Comparison of ENCODE assay signal across 1 cellular context in the genomic region with DNA sequence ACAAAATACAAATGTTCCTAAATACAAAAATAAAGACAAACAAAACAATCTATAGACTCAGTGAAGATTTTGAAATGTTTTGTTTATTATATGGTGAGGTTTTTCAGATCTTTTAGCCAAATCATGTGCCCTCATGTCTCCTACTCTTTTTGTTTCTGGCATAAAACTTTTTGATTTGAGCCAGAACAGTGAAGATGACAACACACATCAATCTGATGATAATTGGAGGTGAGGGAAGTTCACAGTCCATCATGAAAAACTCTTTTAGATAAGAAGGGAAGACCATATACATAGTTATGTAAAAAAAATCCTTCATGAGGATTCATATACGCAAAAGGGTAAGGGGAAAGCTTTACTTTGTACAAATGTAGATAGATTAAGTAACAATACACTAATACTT.
TF ChIP-seq lines count a peak whose summit lies in the region.

No MANE protein-coding gene starts in this region.

TF ChIP-seq in GM12878, 131 proteins besides CTCF, POLR2A, EP300 and RAD21 (continued from another document):
- TF ChIP-seq, protein P1, sequence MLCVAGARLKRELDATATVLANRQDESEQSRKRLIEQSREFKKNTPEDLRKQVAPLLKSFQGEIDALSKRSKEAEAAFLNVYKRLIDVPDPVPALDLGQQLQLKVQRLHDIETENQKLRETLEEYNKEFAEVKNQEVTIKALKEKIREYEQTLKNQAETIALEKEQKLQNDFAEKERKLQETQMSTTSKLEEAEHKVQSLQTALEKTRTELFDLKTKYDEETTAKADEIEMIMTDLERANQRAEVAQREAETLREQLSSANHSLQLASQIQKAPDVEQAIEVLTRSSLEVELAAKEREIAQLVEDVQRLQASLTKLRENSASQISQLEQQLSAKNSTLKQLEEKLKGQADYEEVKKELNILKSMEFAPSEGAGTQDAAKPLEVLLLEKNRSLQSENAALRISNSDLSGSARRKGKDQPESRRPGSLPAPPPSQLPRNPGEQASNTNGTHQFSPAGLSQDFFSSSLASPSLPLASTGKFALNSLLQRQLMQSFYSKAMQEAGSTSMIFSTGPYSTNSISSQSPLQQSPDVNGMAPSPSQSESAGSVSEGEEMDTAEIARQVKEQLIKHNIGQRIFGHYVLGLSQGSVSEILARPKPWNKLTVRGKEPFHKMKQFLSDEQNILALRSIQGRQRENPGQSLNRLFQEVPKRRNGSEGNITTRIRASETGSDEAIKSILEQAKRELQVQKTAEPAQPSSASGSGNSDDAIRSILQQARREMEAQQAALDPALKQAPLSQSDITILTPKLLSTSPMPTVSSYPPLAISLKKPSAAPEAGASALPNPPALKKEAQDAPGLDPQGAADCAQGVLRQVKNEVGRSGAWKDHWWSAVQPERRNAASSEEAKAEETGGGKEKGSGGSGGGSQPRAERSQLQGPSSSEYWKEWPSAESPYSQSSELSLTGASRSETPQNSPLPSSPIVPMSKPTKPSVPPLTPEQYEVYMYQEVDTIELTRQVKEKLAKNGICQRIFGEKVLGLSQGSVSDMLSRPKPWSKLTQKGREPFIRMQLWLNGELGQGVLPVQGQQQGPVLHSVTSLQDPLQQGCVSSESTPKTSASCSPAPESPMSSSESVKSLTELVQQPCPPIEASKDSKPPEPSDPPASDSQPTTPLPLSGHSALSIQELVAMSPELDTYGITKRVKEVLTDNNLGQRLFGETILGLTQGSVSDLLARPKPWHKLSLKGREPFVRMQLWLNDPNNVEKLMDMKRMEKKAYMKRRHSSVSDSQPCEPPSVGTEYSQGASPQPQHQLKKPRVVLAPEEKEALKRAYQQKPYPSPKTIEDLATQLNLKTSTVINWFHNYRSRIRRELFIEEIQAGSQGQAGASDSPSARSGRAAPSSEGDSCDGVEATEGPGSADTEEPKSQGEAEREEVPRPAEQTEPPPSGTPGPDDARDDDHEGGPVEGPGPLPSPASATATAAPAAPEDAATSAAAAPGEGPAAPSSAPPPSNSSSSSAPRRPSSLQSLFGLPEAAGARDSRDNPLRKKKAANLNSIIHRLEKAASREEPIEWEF (IDR thresholded peaks at IDR 0.05; ENCODE audit: insufficient replicate concordance, low read depth, low read length) = no peak
- TF ChIP-seq, protein P2, sequence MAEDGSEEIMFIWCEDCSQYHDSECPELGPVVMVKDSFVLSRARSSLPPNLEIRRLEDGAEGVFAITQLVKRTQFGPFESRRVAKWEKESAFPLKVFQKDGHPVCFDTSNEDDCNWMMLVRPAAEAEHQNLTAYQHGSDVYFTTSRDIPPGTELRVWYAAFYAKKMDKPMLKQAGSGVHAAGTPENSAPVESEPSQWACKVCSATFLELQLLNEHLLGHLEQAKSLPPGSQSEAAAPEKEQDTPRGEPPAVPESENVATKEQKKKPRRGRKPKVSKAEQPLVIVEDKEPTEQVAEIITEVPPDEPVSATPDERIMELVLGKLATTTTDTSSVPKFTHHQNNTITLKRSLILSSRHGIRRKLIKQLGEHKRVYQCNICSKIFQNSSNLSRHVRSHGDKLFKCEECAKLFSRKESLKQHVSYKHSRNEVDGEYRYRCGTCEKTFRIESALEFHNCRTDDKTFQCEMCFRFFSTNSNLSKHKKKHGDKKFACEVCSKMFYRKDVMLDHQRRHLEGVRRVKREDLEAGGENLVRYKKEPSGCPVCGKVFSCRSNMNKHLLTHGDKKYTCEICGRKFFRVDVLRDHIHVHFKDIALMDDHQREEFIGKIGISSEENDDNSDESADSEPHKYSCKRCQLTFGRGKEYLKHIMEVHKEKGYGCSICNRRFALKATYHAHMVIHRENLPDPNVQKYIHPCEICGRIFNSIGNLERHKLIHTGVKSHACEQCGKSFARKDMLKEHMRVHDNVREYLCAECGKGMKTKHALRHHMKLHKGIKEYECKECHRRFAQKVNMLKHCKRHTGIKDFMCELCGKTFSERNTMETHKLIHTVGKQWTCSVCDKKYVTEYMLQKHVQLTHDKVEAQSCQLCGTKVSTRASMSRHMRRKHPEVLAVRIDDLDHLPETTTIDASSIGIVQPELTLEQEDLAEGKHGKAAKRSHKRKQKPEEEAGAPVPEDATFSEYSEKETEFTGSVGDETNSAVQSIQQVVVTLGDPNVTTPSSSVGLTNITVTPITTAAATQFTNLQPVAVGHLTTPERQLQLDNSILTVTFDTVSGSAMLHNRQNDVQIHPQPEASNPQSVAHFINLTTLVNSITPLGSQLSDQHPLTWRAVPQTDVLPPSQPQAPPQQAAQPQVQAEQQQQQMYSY (CRISPR knock-in tag; IDR thresholded peaks at IDR 0.05) = no peak
- no peak for TF ChIP-seq ZNF207 (IDR thresholded peaks at IDR 0.05; ENCODE audit: borderline replicate concordance)
- no peak for TF ChIP-seq NR2F1 (conservative IDR thresholded peaks at IDR 0.05)
- no peak for TF ChIP-seq BMI1 (IDR thresholded peaks at IDR 0.05; ENCODE audit: borderline replicate concordance)
- TF ChIP-seq ZNF24 (IDR thresholded peaks at IDR 0.05) = no peak
- TF ChIP-seq, protein P3, sequence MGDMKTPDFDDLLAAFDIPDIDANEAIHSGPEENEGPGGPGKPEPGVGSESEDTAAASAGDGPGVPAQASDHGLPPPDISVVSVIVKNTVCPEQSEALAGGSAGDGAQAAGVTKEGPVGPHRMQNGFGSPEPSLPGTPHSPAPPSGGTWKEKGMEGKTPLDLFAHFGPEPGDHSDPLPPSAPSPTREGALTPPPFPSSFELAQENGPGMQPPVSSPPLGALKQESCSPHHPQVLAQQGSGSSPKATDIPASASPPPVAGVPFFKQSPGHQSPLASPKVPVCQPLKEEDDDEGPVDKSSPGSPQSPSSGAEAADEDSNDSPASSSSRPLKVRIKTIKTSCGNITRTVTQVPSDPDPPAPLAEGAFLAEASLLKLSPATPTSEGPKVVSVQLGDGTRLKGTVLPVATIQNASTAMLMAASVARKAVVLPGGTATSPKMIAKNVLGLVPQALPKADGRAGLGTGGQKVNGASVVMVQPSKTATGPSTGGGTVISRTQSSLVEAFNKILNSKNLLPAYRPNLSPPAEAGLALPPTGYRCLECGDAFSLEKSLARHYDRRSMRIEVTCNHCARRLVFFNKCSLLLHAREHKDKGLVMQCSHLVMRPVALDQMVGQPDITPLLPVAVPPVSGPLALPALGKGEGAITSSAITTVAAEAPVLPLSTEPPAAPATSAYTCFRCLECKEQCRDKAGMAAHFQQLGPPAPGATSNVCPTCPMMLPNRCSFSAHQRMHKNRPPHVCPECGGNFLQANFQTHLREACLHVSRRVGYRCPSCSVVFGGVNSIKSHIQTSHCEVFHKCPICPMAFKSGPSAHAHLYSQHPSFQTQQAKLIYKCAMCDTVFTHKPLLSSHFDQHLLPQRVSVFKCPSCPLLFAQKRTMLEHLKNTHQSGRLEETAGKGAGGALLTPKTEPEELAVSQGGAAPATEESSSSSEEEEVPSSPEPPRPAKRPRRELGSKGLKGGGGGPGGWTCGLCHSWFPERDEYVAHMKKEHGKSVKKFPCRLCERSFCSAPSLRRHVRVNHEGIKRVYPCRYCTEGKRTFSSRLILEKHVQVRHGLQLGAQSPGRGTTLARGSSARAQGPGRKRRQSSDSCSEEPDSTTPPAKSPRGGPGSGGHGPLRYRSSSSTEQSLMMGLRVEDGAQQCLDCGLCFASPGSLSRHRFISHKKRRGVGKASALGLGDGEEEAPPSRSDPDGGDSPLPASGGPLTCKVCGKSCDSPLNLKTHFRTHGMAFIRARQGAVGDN (IDR thresholded peaks at IDR 0.05) = no peak
- TF ChIP-seq CBX5 (IDR thresholded peaks at IDR 0.05; ENCODE audit: low read depth) = no peak
- no peak for TF ChIP-seq ZNF622 (IDR thresholded peaks at IDR 0.05)
